In genomic region chr22:50228366-50228765, GRCh38 we compare ENCODE assay signal across 18 cellular contexts. TPM values are rescaled to one million over a fixed set of nuclear protein-coding genes. Genes with fewer than 3 reads are reported as not detected.
DNase-seq lines count a peak whose midpoint lies in the region; ATAC-seq lines count a peak whose summit lies in the region.
"Had no signal": no experiment of that assay in that cellular context is flagged by ENCODE, and none has a peak within 500 bp of the region (broad histone marks: within the 10 kb centered on the region; RNA-seq: fewer than 3 reads in every experiment).

No MANE protein-coding gene starts in this region.

- H3K27me3 Mint-ChIP-seq in central memory CD8-positive, alpha-beta T cell: no peaks in the 10 kb centered on the region
- no peaks in the 10 kb centered on the region for H3K27me3 Mint-ChIP-seq in memory B cell

- H3K27ac ChIP-seq in right cardiac atrium (ENCODE audit: low read length): no peak overlapping the region
- H3K27ac ChIP-seq in aorta (ENCODE audit: low read depth in 1 of 2, low read length in 2 of 2): no peak overlapping the region
- H3K27ac ChIP-seq: SJSA1 had no signal

- H3K4me3 ChIP-seq in right cardiac atrium (ENCODE audit: low read length): no peak overlapping the region
- no peak overlapping the region for H3K4me3 ChIP-seq in aorta (ENCODE audit: low read length in 2 of 2)
- H3K4me3 ChIP-seq: GM23338, SJSA1 had no signal

- peaks cover 47% of the 10 kb centered on the region for H3K36me3 Mint-ChIP-seq in central memory CD8-positive, alpha-beta T cell (ENCODE audit: insufficient read depth)
- peaks cover 23% of the 10 kb centered on the region for H3K36me3 Mint-ChIP-seq in memory B cell

- no peaks in the 10 kb centered on the region for H3K36me3 ChIP-seq in aorta (ENCODE audit: control insufficient read depth in 1 of 2, insufficient read depth in 2 of 2, low read length in 1 of 2)

- WGBS in right cardiac atrium: 95% methylated on average over 9 of the region's 9 CpGs
- WGBS in aorta, 2 donors: 94 to 98% methylated on average over 9 of the region's 9 CpGs

- no peaks in the 10 kb centered on the region for H3K27me3 ChIP-seq in right cardiac atrium (ENCODE audit: control insufficient read depth, insufficient read depth)
- H3K27me3 ChIP-seq in aorta (ENCODE audit: control insufficient read depth in 1 of 2, insufficient read depth in 2 of 2, low read length in 1 of 2): no peaks in the 10 kb centered on the region
- H3K27me3 ChIP-seq: SJSA1 had no signal

- ATAC-seq in right cardiac atrium: no peak
- ATAC-seq in left ventricle myocardium superior: no peak
- ATAC-seq in central memory CD8-positive, alpha-beta T cell (replicated peaks; ENCODE audit: extremely low read depth, poor library complexity, severe bottlenecking): no peak
- no peak for ATAC-seq in memory B cell (ENCODE audit: low read depth)
- ATAC-seq in aorta (ENCODE audit: low FRiP score): peak; percentile 8
- no peak for ATAC-seq in GM18517 (IDR thresholded peaks at IDR 0.05; ENCODE audit: unreplicated experiment)
- ATAC-seq: GM23338, HCT116 had no signal

- DNase-seq in right cardiac atrium (peak in 2 of 3 donors; percentile 28 to 44), left ventricle myocardium superior (no peak), memory B cell (ENCODE audit: low spot score in 2 of 2) (no peak), aorta (no peak), NCI-H2171 treated with DMSO at 0.1 percent for 48 hours (lab: John Stamatoyannopoulos, UW) (no peak)
- DNase-seq in central memory CD8-positive, alpha-beta T cell (ENCODE audit: low spot score in 2 of 2): no peak
- DNase-seq in stimulated activated CD4-positive, alpha-beta T cell treated with anti-CD3 and anti-CD28 coated beads, Interleukin-4, amount 100 ng/mL, for 4 hours: no peak
- DNase-seq: EL, GF-D8, Karpas-422, NCI-H1694, NCI-H2081, NCI-H446, NCI-H526 had no signal

- H3K9me3 ChIP-seq in right cardiac atrium (ENCODE audit: control insufficient read depth, low read length): no peaks in the 10 kb centered on the region
- no peaks in the 10 kb centered on the region for H3K9me3 ChIP-seq in aorta (ENCODE audit: control insufficient read depth, low read length)
- H3K9me3 ChIP-seq: SJSA1 had no signal

- no peaks in the 10 kb centered on the region for H3K4me1 ChIP-seq in right cardiac atrium (ENCODE audit: control insufficient read depth, insufficient read depth, low read length)
- H3K4me1 ChIP-seq in aorta (ENCODE audit: control insufficient read depth in 1 of 2, insufficient read depth in 2 of 2, low read length in 2 of 2): no peaks in the 10 kb centered on the region
- H3K4me1 ChIP-seq: SJSA1 had no signal

- peaks cover 17% of the 10 kb centered on the region for H3K4me1 Mint-ChIP-seq in central memory CD8-positive, alpha-beta T cell
- peaks cover 6% of the 10 kb centered on the region for H3K4me1 Mint-ChIP-seq in memory B cell
- H3K4me1 Mint-ChIP-seq: GM23338 had no signal

- intact Hi-C loops in right cardiac atrium (cut with DNase I) (no loop called here), left ventricle myocardium superior (cut with micrococcal nuclease) (no loop called here), aorta (cut with DNase I) (no loop called here)

- H3K9me3 Mint-ChIP-seq in central memory CD8-positive, alpha-beta T cell: no peaks in the 10 kb centered on the region
- no peaks in the 10 kb centered on the region for H3K9me3 Mint-ChIP-seq in memory B cell
- H3K9me3 Mint-ChIP-seq: GM23338 had no signal

- no peak overlapping the region for H3K4me3 Mint-ChIP-seq in central memory CD8-positive, alpha-beta T cell
- H3K4me3 Mint-ChIP-seq in memory B cell: no peak overlapping the region
- H3K4me3 Mint-ChIP-seq: GM23338 had no signal

- peak overlapping the region; percentile 83 for H3K27ac Mint-ChIP-seq in central memory CD8-positive, alpha-beta T cell (ENCODE audit: low read depth)
- H3K27ac Mint-ChIP-seq in memory B cell: peak overlapping the region; percentile 79
- H3K27ac Mint-ChIP-seq: GM23338 had no signal

RNA-seq across cellular contexts. Expression of gene TUBGCP6, which starts 16.5 kb away (rescaled TPM):
- total RNA-seq in right cardiac atrium (10 to 100 TPM; 20.6 to 22.8 (median 22.6) TPM), left ventricle myocardium superior (18.4 TPM), aorta (10 to 100 TPM; 29.0 to 49.5 TPM)
- polyA plus RNA-seq in right cardiac atrium (20.4 TPM), aorta (100 to 1,000 TPM in 1 of 2 donors, 1 to 10 TPM in 1; 7.0 to 134 TPM)

RNA-seq across cellular contexts. Expression of gene HDAC10, which starts 22.7 kb away (rescaled TPM):
- total RNA-seq in right cardiac atrium (10 to 100 TPM in 2 of 4 donors, 1 to 10 TPM in 2; 8.7 to 13.5 (median 11.6) TPM), left ventricle myocardium superior (12.7 TPM), aorta (10 to 100 TPM; 19.8 to 47.8 TPM)
- polyA plus RNA-seq in right cardiac atrium (11.6 TPM), aorta (10 to 100 TPM in 1 of 2 donors, 1 to 10 TPM in 1; 5.5 to 57.3 TPM)

RNA-seq across cellular contexts. Expression of gene SELENOO, which starts 27.6 kb away (rescaled TPM):
- 10 to 100 TPM; 14.6 to 16.3 (median 15.3) TPM for total RNA-seq in right cardiac atrium
- polyA plus RNA-seq in right cardiac atrium: 17.1 TPM
- total RNA-seq in left ventricle myocardium superior: 14.5 TPM
- 10 to 100 TPM; 14.2 to 21.6 TPM for total RNA-seq in aorta
- polyA plus RNA-seq in aorta: 100 to 1,000 TPM in 1 of 2 donors, 10 to 100 TPM in 1; 11.6 to 105 TPM

RNA-seq across cellular contexts. Expression of gene MAPK12, which starts 33.1 kb away (rescaled TPM):
- 10 to 100 TPM; 10.5 to 14.8 (median 11.2) TPM for total RNA-seq in right cardiac atrium
- polyA plus RNA-seq in right cardiac atrium: 15.2 TPM
- 15.8 TPM for total RNA-seq in left ventricle myocardium superior
- total RNA-seq in aorta: 10 to 100 TPM in 1 of 2 donors, 1 to 10 TPM in 1; 9.2 to 22.9 TPM
- 10 to 100 TPM in 1 of 2 donors, 1 to 10 TPM in 1; 1.6 to 19.0 TPM for polyA plus RNA-seq in aorta

RNA-seq across cellular contexts. Expression of gene MAPK11, which starts 41.8 kb away (rescaled TPM):
- total RNA-seq in right cardiac atrium (1 to 10 TPM; 6.4 to 7.9 (median 7.4) TPM), left ventricle myocardium superior (9.1 TPM), aorta (10 to 100 TPM; 10.7 to 23.2 TPM)
- polyA plus RNA-seq in right cardiac atrium (8.8 TPM), aorta (10 to 100 TPM in 1 of 2 donors, under 1 TPM in 1; 0.13 to 14.9 TPM)

Comparison
In these comparisons a context has a peak if more than half of its experiments do, and no peak if none do; other contexts are left out.
1. DNase-seq: peak in right cardiac atrium (2 of 3); none in left ventricle myocardium superior (single experiment), central memory CD8-positive, alpha-beta T cell (0 of 2), memory B cell (0 of 2), aorta (0 of 2), NCI-H2171 treated with DMSO at 0.1 percent for 48 hours (single experiment) and stimulated activated CD4-positive, alpha-beta T cell treated with anti-CD3 and anti-CD28 coated beads, Interleukin-4, amount 100 ng/mL, for 4 hours (0 of 2).